Comparison of ENCODE assay signal across 24 cellular contexts in genomic region chr7:18200855-18201254, GRCh38.
"Had no signal": no experiment of that assay in that cellular context is flagged by ENCODE, and none has a peak within 500 bp of the region (broad histone marks: within the 10 kb centered on the region; RNA-seq: fewer than 3 reads in every experiment).

No MANE protein-coding gene starts in this region.

- FAIRE-seq: TTC549, urothelium cell line had no signal

- H3K27ac ChIP-seq: body of pancreas, neutrophil, ovary, VCaP had no signal

- H3K4me3 ChIP-seq: body of pancreas, coronary artery, dorsolateral prefrontal cortex, ovary, prostate gland had no signal

- H3K9me3 ChIP-seq: body of pancreas, neutrophil, ovary, prostate gland, thoracic aorta had no signal

- H3K27me3 ChIP-seq: body of pancreas, dorsolateral prefrontal cortex, neutrophil, ovary had no signal

- DNase-seq: activated CD4-positive, alpha-beta T cell treated with anti-CD3 and anti-CD28 coated beads for 4 hours; activated CD4-positive, alpha-beta T cell treated with anti-CD3 and anti-CD28 coated beads, Interleukin-2, amount 50 U/mL, for 4 hours; activated naive CD4-positive, alpha-beta T cell; activated T-cell treated with anti-CD3 and anti-CD28 coated beads for 4 hours; activated T-cell treated with anti-CD3 and anti-CD28 coated beads, Interleukin-2, amount 50 U/mL, for 72 hours; body of pancreas; cerebellar nuclear complex; effector memory CD4-positive, alpha-beta T cell; islet precursor cell; naive B cell; nephron progenitor cell; ovary; stimulated activated naive CD4-positive, alpha-beta T cell treated with Interleukin-2 at 50 U/mL for 16 hours; T-helper 9 cell; trophoblast cell had no signal

- ATAC-seq: activated naive CD4-positive, alpha-beta T cell treated with anti-CD3 and anti-CD28 coated beads, Interleukin-2, amount 50 U/mL, for 72 hours; activated T-cell treated with anti-CD3 and anti-CD28 coated beads, Interleukin-2, amount 50 U/mL, for 72 hours; body of pancreas had no signal

- H3K36me3 ChIP-seq: neutrophil, ovary, prostate gland, thoracic aorta had no signal

- H3K4me1 ChIP-seq: body of pancreas, prostate gland had no signal
